In genomic region chr12:113456761-113457160, GRCh38 we compare ENCODE assay signal across 22 cellular contexts. TPM values are rescaled to one million over a fixed set of nuclear protein-coding genes. Genes with fewer than 3 reads are reported as not detected.
"Had no signal": no experiment of that assay in that cellular context is flagged by ENCODE, and none has a peak within 500 bp of the region (broad histone marks: within the 10 kb centered on the region; RNA-seq: fewer than 3 reads in every experiment).

No MANE protein-coding gene starts in this region.

- H3K36me3 Mint-ChIP-seq: type B pancreatic cell had no signal

- H3K4me3 Mint-ChIP-seq: activated T-cell treated with anti-CD3 and anti-CD28 coated beads, Interleukin-2, amount 50 U/mL, for 72 hours; central memory CD8-positive, alpha-beta T cell; nephron; type B pancreatic cell had no signal

- ATAC-seq: activated T-cell treated with anti-CD3 and anti-CD28 coated beads, Interleukin-2, amount 50 U/mL, for 72 hours; left lobe of liver; sciatic nerve had no signal

- DNase-seq: activated CD4-positive, alpha-beta T cell treated with anti-CD3 and anti-CD28 coated beads, Interleukin-2, amount 50 U/mL, for 4 hours; activated effector memory CD4-positive, alpha-beta T cell treated with anti-CD3 and anti-CD28 coated beads, Interleukin-2, amount 50 U/mL, for 16 hours; activated naive CD4-positive, alpha-beta T cell treated with anti-CD3 and anti-CD28 coated beads, Interleukin-2, amount 50 U/mL, for 16 hours; activated T-cell treated with anti-CD3 and anti-CD28 coated beads, Interleukin-2, amount 50 U/mL, for 72 hours; erythroblast; hypothalamus; islet precursor cell; mammary epithelial cell; midbrain; stimulated activated CD4-positive, alpha-beta T cell treated with anti-CD3 and anti-CD28 coated beads, Interleukin-4, amount 100 ng/mL, for 1 hour; testis had no signal

- H3K4me3 ChIP-seq: ascending aorta, coronary artery, smooth muscle cell, testis had no signal

- H3K4me1 Mint-ChIP-seq: central memory CD8-positive, alpha-beta T cell; nephron had no signal

- H3K9me3 Mint-ChIP-seq: activated T-cell treated with anti-CD3 and anti-CD28 coated beads, Interleukin-2, amount 50 U/mL, for 72 hours; central memory CD8-positive, alpha-beta T cell; nephron; type B pancreatic cell had no signal

- H3K27ac Mint-ChIP-seq: activated T-cell treated with anti-CD3 and anti-CD28 coated beads, Interleukin-2, amount 50 U/mL, for 72 hours; nephron; type B pancreatic cell had no signal

- H3K9ac ChIP-seq: parathyroid adenoma had no signal

- H3K4me1 ChIP-seq: ascending aorta, parathyroid adenoma, testis had no signal

- H3K36me3 ChIP-seq: ascending aorta had no signal

- H3K9me3 ChIP-seq: ascending aorta, testis had no signal

- H3K27me3 ChIP-seq: ascending aorta, testis had no signal

- H3K27ac ChIP-seq: ascending aorta, coronary artery, parathyroid adenoma, testis had no signal

RNA-seq across cellular contexts. Expression of gene LHX5, which starts 14.9 kb away (rescaled TPM):
- total RNA-seq: activated CD8-positive, alpha-beta memory T cell treated with anti-CD3 and anti-CD28 coated beads for 36 hours; ascending aorta; left lobe of liver; sciatic nerve; smooth muscle cell had no signal
- polyA plus RNA-seq: smooth muscle cell had no signal

RNA-seq across cellular contexts. Expression of gene SDSL, which starts 34.6 kb away (rescaled TPM):
- total RNA-seq: activated CD8-positive, alpha-beta memory T cell treated with anti-CD3 and anti-CD28 coated beads for 36 hours had no signal

RNA-seq across cellular contexts. Expression of gene SDS, which starts 53.1 kb away (rescaled TPM):
- total RNA-seq: activated CD8-positive, alpha-beta memory T cell treated with anti-CD3 and anti-CD28 coated beads for 36 hours; activated T-cell treated with anti-CD3 and anti-CD28 coated beads, Interleukin-2, amount 50 U/mL, for 72 hours; frontal cortex; mammary epithelial cell; smooth muscle cell had no signal
- polyA plus RNA-seq: mammary epithelial cell, smooth muscle cell had no signal
